11 cellular contexts compared by ENCODE assay signal in genomic region chr6:33967966-33968724, GRCh38.
DNase-seq lines count a peak whose midpoint lies in the region; ATAC-seq, FAIRE-seq and TF ChIP-seq lines count a peak whose summit lies in the region.
"Had no signal": no experiment of that assay in that cellular context is flagged by ENCODE, and none has a peak within 500 bp of the region (broad histone marks: within the 10 kb centered on the region; RNA-seq: fewer than 3 reads in every experiment).

No MANE protein-coding gene starts in this region.

- H3K9me3 Mint-ChIP-seq in effector memory CD8-positive, alpha-beta T cell = no peaks in the 10 kb centered on the region

- intact Hi-C loops in kidney (cut with DNase I) = no loop called here

- no peak overlapping the region for H3K27ac Mint-ChIP-seq in effector memory CD8-positive, alpha-beta T cell

- H3K4me1 Mint-ChIP-seq in effector memory CD8-positive, alpha-beta T cell (ENCODE audit: low read depth in 2 of 2) = peaks cover under 1% of the 10 kb centered on the region in 2 donors

- H3K27me3 ChIP-seq in RWPE2 (ENCODE audit: insufficient read depth, poor library complexity, severe bottlenecking) = peaks cover 14% of the 10 kb centered on the region

- no peak overlapping the region for H3K9ac ChIP-seq in kidney (ENCODE audit: low read length in 2 of 2)

- H3K27ac ChIP-seq in RWPE2 (ENCODE audit: poor library complexity, severe bottlenecking) = no peak overlapping the region
- H3K27ac ChIP-seq in kidney (ENCODE audit: low read depth in 2 of 2, low read length in 2 of 2) = no peak overlapping the region
- H3K27ac ChIP-seq in caudate nucleus (ENCODE audit: low read depth, low read length) = no peak overlapping the region

- H3K9me3 ChIP-seq in RWPE2 (ENCODE audit: severe bottlenecking) (peaks cover 1% of the 10 kb centered on the region), kidney (ENCODE audit: control insufficient read depth in 1 of 2, low read length in 2 of 2) (peaks cover 0 to 4% of the 10 kb centered on the region in 2 donors)

- H3K4me3 ChIP-seq in RWPE2 (ENCODE audit: severe bottlenecking) (no peak overlapping the region), kidney (ENCODE audit: low read length in 2 of 2) (no peak overlapping the region)
- H3K4me3 ChIP-seq: lung had no signal

- DNase-seq in D341Med (ENCODE audit: low spot score) (peak; percentile 79), HEK293T (ENCODE audit: extremely low spot score) (peak; percentile 50), RWPE2 (ENCODE audit: low spot score) (no peak), kidney (peak; percentile 22), amniotic stem cell (lab: John Stamatoyannopoulos, UW) (no peak), caudate nucleus (lab: John Stamatoyannopoulos, UW) (no peak)
- DNase-seq in effector memory CD8-positive, alpha-beta T cell = no peak
- DNase-seq: GF-D8, RPMI8226 had no signal

- H3K36me3 Mint-ChIP-seq in effector memory CD8-positive, alpha-beta T cell (ENCODE audit: insufficient read depth) = no peaks in the 10 kb centered on the region

- CTCF ChIA-PET in HEK293T (lab: Yijun Ruan, JAX) = interaction anchor here (0.9 to 1.0 kb wide), 2 partner anchors 20 to 59 kb away, joined by 4 read pairs; no protein-coding TSS in a partner anchor

- ATAC-seq in RWPE2 (ENCODE audit: low read depth) (no peak), HG02763 (IDR thresholded peaks at IDR 0.05; ENCODE audit: unreplicated experiment) (no peak)
- ATAC-seq in effector memory CD8-positive, alpha-beta T cell (replicated peaks) = no peak

- H3K4me1 ChIP-seq in RWPE2 (ENCODE audit: insufficient read depth, poor library complexity, severe bottlenecking) (no peaks in the 10 kb centered on the region), kidney (ENCODE audit: control insufficient read depth in 1 of 2, insufficient read depth in 1 of 2, low read depth in 1 of 2, low read length in 2 of 2) (no peaks in the 10 kb centered on the region)

- H3K4me3 Mint-ChIP-seq in effector memory CD8-positive, alpha-beta T cell = no peak overlapping the region

- TF ChIP-seq CTCF in RWPE2 (IDR thresholded peaks at IDR 0.05; ENCODE audit: poor library complexity, severe bottlenecking) = peak; percentile 23
- no peak for TF ChIP-seq CTCF in kidney (IDR thresholded peaks at IDR 0.05; ENCODE audit: borderline replicate concordance, extremely low read depth, insufficient read depth)

- peaks cover 40 to 83% of the 10 kb centered on the region in 2 donors for H3K27me3 Mint-ChIP-seq in effector memory CD8-positive, alpha-beta T cell

- POLR2A ChIA-PET in HEK293T (lab: Yijun Ruan, JAX) = no interaction called here

- FAIRE-seq in kidney (lab: Jason Lieb, UNC) = no peak

- H3K36me3 ChIP-seq in RWPE2 (ENCODE audit: low read depth) (no peaks in the 10 kb centered on the region), kidney (ENCODE audit: control insufficient read depth in 1 of 2, insufficient read depth in 2 of 2, low read length in 2 of 2) (no peaks in the 10 kb centered on the region)

TF ChIP-seq in HEK293T, 16 proteins besides CTCF, POLR2A, EP300 and RAD21:
- TF ChIP-seq FOXK2 (IDR thresholded peaks at IDR 0.05) (no peak), TARDBP (IDR thresholded peaks at IDR 0.05) (no peak), SP1 (IDR thresholded peaks at IDR 0.05) (no peak), FOXA1 (IDR thresholded peaks at IDR 0.05) (no peak), ELF4 (IDR thresholded peaks at IDR 0.05) (no peak), ARNT (IDR thresholded peaks at IDR 0.05) (no peak), CTBP1 (IDR thresholded peaks at IDR 0.05; ENCODE audit: borderline replicate concordance) (no peak), ZNF384 (IDR thresholded peaks at IDR 0.05) (no peak), L3MBTL2 (conservative IDR thresholded peaks at IDR 0.05) (no peak), SUZ12 (IDR thresholded peaks at IDR 0.05) (no peak)
- TF ChIP-seq, protein P1, sequence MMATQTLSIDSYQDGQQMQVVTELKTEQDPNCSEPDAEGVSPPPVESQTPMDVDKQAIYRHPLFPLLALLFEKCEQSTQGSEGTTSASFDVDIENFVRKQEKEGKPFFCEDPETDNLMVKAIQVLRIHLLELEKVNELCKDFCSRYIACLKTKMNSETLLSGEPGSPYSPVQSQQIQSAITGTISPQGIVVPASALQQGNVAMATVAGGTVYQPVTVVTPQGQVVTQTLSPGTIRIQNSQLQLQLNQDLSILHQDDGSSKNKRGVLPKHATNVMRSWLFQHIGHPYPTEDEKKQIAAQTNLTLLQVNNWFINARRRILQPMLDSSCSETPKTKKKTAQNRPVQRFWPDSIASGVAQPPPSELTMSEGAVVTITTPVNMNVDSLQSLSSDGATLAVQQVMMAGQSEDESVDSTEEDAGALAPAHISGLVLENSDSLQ (IDR thresholded peaks at IDR 0.05) = no peak

Comparison
In these comparisons a context has a peak if more than half of its experiments do, and no peak if none do; other contexts are left out.
1. DNase-seq: peak in D341Med (single experiment), HEK293T (single experiment) and kidney (single experiment); none in RWPE2 (single experiment), effector memory CD8-positive, alpha-beta T cell (0 of 3), amniotic stem cell (single experiment) and caudate nucleus (0 of 61).